ENCODE assay signal across 22 cellular contexts in the genomic region with DNA sequence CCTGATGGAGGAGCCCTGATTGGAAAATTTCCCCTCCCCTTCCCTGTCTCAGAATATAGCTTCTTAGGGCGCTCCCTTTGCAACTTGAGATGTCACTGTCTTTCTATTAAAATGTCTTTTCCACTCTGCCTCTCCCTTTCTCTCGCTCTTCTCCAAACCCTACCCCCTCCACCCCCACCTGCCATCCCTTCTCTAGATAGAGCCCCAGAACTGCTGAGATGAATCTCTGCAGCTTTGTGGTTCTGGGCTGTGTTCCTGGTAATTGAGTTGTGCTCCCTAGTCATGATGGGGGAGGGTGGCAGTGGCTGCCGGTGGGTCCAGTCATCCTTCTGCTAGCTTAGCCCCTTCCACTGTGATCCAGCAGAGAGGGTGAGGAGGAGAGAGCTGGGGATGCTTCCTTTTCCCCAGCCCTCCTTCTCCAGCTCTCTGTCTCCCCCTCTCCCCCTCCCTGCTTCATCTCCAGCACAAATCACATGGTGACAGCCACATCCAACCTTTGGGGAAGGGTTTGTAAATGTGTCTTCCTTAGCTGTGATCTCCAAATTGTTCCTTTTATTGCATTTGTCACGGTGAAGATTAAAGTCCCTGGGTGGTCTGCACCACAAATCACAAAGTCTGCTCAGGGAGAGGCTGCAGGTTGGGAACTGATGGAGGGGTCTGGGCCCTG.
"Had no signal": no experiment of that assay in that cellular context is flagged by ENCODE, and none has a peak within 500 bp of the region (broad histone marks: within the 10 kb centered on the region; RNA-seq: fewer than 3 reads in every experiment).

No MANE protein-coding gene starts in this region.

- H3K9me3 Mint-ChIP-seq: activated naive CD4-positive, alpha-beta T cell treated with anti-CD3 and anti-CD28 coated beads, Interleukin-2, amount 50 U/mL, for 72 hours; T-helper 1 cell treated with Interleukin-12 subunit alpha and Interleukin-12 subunit beta and Interleukin-4 antibody, amounts not matched to agents 30 μg/mL and 1 μg/mL, for 36 hours had no signal

- H3K36me3 ChIP-seq: brain microvascular endothelial cell, cardiac muscle cell had no signal

- H3K27ac ChIP-seq: brain microvascular endothelial cell, cardiac muscle cell had no signal

- H3K4me3 ChIP-seq: cardiac muscle cell had no signal

- H3K4me3 Mint-ChIP-seq: activated CD8-positive, alpha-beta T cell treated with anti-CD3 and anti-CD28 coated beads, Interleukin-2, amount 10 ng/mL, durations not matched to agents 7 days and 5 days; T-helper 1 cell treated with Interleukin-12 subunit alpha and Interleukin-12 subunit beta and Interleukin-4 antibody, amounts not matched to agents 30 μg/mL and 1 μg/mL, for 36 hours had no signal

- H3K27ac Mint-ChIP-seq: activated CD8-positive, alpha-beta T cell treated with anti-CD3 and anti-CD28 coated beads, Interleukin-2, amount 10 ng/mL, durations not matched to agents 7 days and 5 days; activated naive CD4-positive, alpha-beta T cell treated with anti-CD3 and anti-CD28 coated beads, Interleukin-2, amount 50 U/mL, for 72 hours; T-helper 1 cell treated with Interleukin-12 subunit alpha and Interleukin-12 subunit beta and Interleukin-4 antibody, amounts not matched to agents 30 μg/mL and 1 μg/mL, for 36 hours had no signal

- DNase-seq: activated CD4-positive, alpha-beta T cell treated with anti-CD3 and anti-CD28 coated beads for 4 hours; activated CD8-positive, alpha-beta memory T cell treated with anti-CD3 and anti-CD28 coated beads, Interleukin-2, amount 50 U/mL, for 48 hours; activated CD8-positive, alpha-beta T cell treated with anti-CD3 and anti-CD28 coated beads, Interleukin-2, amount 10 ng/mL, durations not matched to agents 7 days and 5 days; activated T-cell treated with anti-CD3 and anti-CD28 coated beads, Interleukin-2, amount 50 U/mL, for 1 hour; brain microvascular endothelial cell; cerebellar nuclear complex; MM.1S; NCI-H1105; NCI-H1436; NCI-H1694 treated with DMSO at 0.1 percent for 48 hours; NCI-H2029 treated with DMSO at 0.1 percent for 48 hours; NCI-H446; NCI-H524; NCI-H748 treated with DMSO at 0.1 percent for 48 hours; RPMI8226; SW 1271 had no signal

- H3K36me3 Mint-ChIP-seq: activated naive CD4-positive, alpha-beta T cell treated with anti-CD3 and anti-CD28 coated beads, Interleukin-2, amount 50 U/mL, for 72 hours had no signal

- ATAC-seq: activated CD4-positive, CD25-positive, alpha-beta regulatory T cell treated with anti-CD3 and anti-CD28 coated beads, Interleukin-2, amount 50 U/mL, for 24 hours; activated CD8-positive, alpha-beta T cell treated with anti-CD3 and anti-CD28 coated beads, Interleukin-2, amount 10 ng/mL, durations not matched to agents 7 days and 5 days; activated naive CD4-positive, alpha-beta T cell treated with anti-CD3 and anti-CD28 coated beads, Interleukin-2, amount 50 U/mL, for 72 hours; Right ventricle myocardium inferior; SK-N-SH treated with all-trans-retinoic acid at 6 μM for 48 hours had no signal
